In the genomic region with DNA sequence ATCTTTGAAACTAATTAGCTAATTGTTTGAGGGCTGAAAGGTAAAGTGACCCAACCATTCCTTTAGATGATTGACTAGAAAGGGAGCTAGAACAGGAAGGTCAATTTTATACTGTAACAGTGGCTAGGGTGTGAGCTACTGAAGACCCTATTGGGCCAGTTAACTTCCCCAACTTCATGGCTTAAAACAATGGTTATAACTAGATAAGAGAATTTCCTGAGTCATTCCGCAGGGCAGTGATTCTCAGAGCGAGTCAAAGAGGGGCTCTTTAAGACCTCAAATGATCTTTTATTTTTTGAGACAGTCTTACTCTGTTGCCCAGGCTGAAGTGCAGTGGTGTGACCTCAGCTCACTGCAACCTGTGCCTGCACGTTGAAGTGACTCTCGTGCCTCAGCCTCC, we compare ENCODE assay signal across 23 cellular contexts.
"Had no signal": no experiment of that assay in that cellular context is flagged by ENCODE, and none has a peak within 500 bp of the region (broad histone marks: within the 10 kb centered on the region; RNA-seq: fewer than 3 reads in every experiment).

No MANE protein-coding gene starts in this region.

- H3K4me1 Mint-ChIP-seq: IgD-negative memory B cell had no signal

- DNase-seq: KBM-7, MG63, NCI-H1092, NCI-H1105 treated with DMSO at 0.1 percent for 48 hours, NCI-H1417 treated with DMSO at 0.1 percent for 48 hours, NCI-H146, NCI-H1694 treated with DMSO at 0.1 percent for 48 hours, NCI-H1930, NCI-H2081, NCI-H2171, NCI-H226, NCI-H446, NCI-H510A, NCI-H524 treated with DMSO at 0.1 percent for 48 hours, NCI-H69, NCI-H774, PC-3, Peyer's patch, SHP77 had no signal

- ATAC-seq: PC-3, SK-N-SH treated with all-trans-retinoic acid at 6 μM for 48 hours had no signal

- H3K27me3 Mint-ChIP-seq: IgD-negative memory B cell had no signal

- FAIRE-seq: HTR-8/SVneo had no signal

- H3K4me3 ChIP-seq: MG63, Peyer's patch had no signal

- H3K9me3 ChIP-seq: MG63, Peyer's patch had no signal

- H3K27ac Mint-ChIP-seq: IgD-negative memory B cell had no signal

- H3K27ac ChIP-seq: HL-60, Peyer's patch had no signal

- H3K4me1 ChIP-seq: Peyer's patch had no signal

- H3K4me3 Mint-ChIP-seq: IgD-negative memory B cell had no signal

- H3K27me3 ChIP-seq: MG63, Peyer's patch had no signal

- H3K9me3 Mint-ChIP-seq: IgD-negative memory B cell had no signal
